Comparison of ENCODE assay signal across 8 cellular contexts in genomic region chr7:19117870-19118608, GRCh38. TPM values are rescaled to one million over a fixed set of nuclear protein-coding genes. Genes with fewer than 3 reads are reported as not detected.
A peak's percentile ranks its signal among the peaks of the same experiment; 100 is the strongest.
DNase-seq lines count a peak whose midpoint lies in the region; ATAC-seq and TF ChIP-seq lines count a peak whose summit lies in the region.

No MANE protein-coding gene starts in this region.

- TF ChIP-seq POLR2A in spleen (IDR thresholded peaks at IDR 0.05), result no peak

- H3K27ac Mint-ChIP-seq in WTC11, result no peak overlapping the region

- intact Hi-C loops in spleen (cut with DNase I; ENCODE audit: low total_unique reads), result no loop called here

- 0 out of 2 replicates have a peak, but pooled peaks cover 2% of the 10 kb centered on the region for H3K4me1 ChIP-seq in iPS DF 6.9 (ENCODE audit: control insufficient read depth, insufficient read depth, low read length)
- peaks cover 6 to 36% (median 27%) of the 10 kb centered on the region in 6 donors for H3K4me1 ChIP-seq in spleen

- no peaks in the 10 kb centered on the region for H3K9me3 ChIP-seq in iPS DF 6.9 (ENCODE audit: control insufficient read depth, insufficient read depth, low read length)
- H3K9me3 ChIP-seq in spleen, result no peaks in the 10 kb centered on the region

- H3K9me3 Mint-ChIP-seq in WTC11, result no peaks in the 10 kb centered on the region

- WGBS in iPS DF 6.9 (ENCODE audit: insufficient coverage, insufficient read length), result no CpG with 5 or more reads among the region's 51 CpGs
- WGBS in spleen, 5 donors, result 2 to 6% (median 5%) methylated on average over 22 to 51 of the region's 51 CpGs

- peak overlapping the region; percentile 72 for H3K4me3 Mint-ChIP-seq in WTC11

- TF ChIP-seq CTCF in WTC11 (IDR thresholded peaks at IDR 0.05), result no peak
- TF ChIP-seq CTCF in spleen (IDR thresholded peaks at IDR 0.05 in 8 of 11, conservative IDR thresholded peaks at IDR 0.05 in 3 of 11), result no peak

- DNase-seq in HCEC 1CT, result peak; percentile 52
- DNase-seq in WTC11 (ENCODE audit: low spot score), result peak; percentile 29
- DNase-seq in iPS DF 6.9 (ENCODE audit: low read depth, low spot score), result no peak
- DNase-seq in spleen, result peak; percentile 63
- DNase-seq in GM03348 (ENCODE audit: low spot score), result no peak
- no peak for DNase-seq in activated effector memory CD4-positive, alpha-beta T cell treated with Interleukin-2 at 50 U/mL for 16 hours

- H3K36me3 ChIP-seq in iPS DF 6.9 (ENCODE audit: control insufficient read depth, insufficient read depth, low read length) (no peaks in the 10 kb centered on the region), spleen (no peaks in the 10 kb centered on the region)

- H3K27ac ChIP-seq in iPS DF 6.9 (ENCODE audit: low read length) (no peak overlapping the region), spleen (no peak overlapping the region)

- peaks cover 90% of the 10 kb centered on the region for H3K27me3 Mint-ChIP-seq in WTC11 (ENCODE audit: low read depth)

- CTCF ChIA-PET in WTC11 (lab: Charles Lee), result interaction anchor here (1.0 to 1.7 kb wide), 3 partner anchors 27 to 766 kb away, joined by 3 to 11 read pairs (median 5); partner anchors contain the start of gene FERD3L

- H3K4me1 Mint-ChIP-seq in WTC11, result peaks cover 38% of the 10 kb centered on the region

- H3K4me3 ChIP-seq in iPS DF 6.9 (ENCODE audit: low read length), result peak overlapping the region; percentile 72; the same call in 1 of the 2 replicates
- H3K4me3 ChIP-seq in spleen, result peak overlapping the region in 6 of 8 donors; percentile 6 to 70 (median 49)

- POLR2A ChIA-PET in WTC11 (lab: Charles Lee), result interaction anchor here (0.8 kb wide), 1 partner anchor 250 kb away, joined by 8 read pairs; no protein-coding TSS in a partner anchor

- H3K36me3 Mint-ChIP-seq in WTC11, result no peaks in the 10 kb centered on the region

- H3K27me3 ChIP-seq in iPS DF 6.9 (ENCODE audit: control insufficient read depth, insufficient read depth, low read length), result peaks cover 51% of the 10 kb centered on the region
- H3K27me3 ChIP-seq in spleen (replicated peaks in 1 of 7), result peaks cover 0 to 100% (median 90%) of the 10 kb centered on the region in 7 donors

- ATAC-seq in WTC11, result peak; percentile 4
- ATAC-seq in GM18861 (IDR thresholded peaks at IDR 0.05; ENCODE audit: unreplicated experiment), result no peak
- no peak for ATAC-seq in HG03565 (IDR thresholded peaks at IDR 0.05; ENCODE audit: unreplicated experiment)

TF ChIP-seq in WTC11, 78 proteins besides CTCF, POLR2A, EP300 and RAD21:
- TF ChIP-seq ARID4B (CRISPR knock-in tag; IDR thresholded peaks at IDR 0.05; ENCODE audit: borderline replicate concordance) (no peak), ZNF317 (CRISPR knock-in tag; IDR thresholded peaks at IDR 0.05; ENCODE audit: borderline replicate concordance, low read depth) (no peak), STAT6 (CRISPR knock-in tag; conservative IDR thresholded peaks at IDR 0.05; ENCODE audit: low read depth) (no peak), CREM (CRISPR knock-in tag; IDR thresholded peaks at IDR 0.05) (no peak), SP1 (CRISPR knock-in tag; conservative IDR thresholded peaks at IDR 0.05) (no peak), MXD4 (CRISPR knock-in tag; IDR thresholded peaks at IDR 0.05; ENCODE audit: borderline replicate concordance) (no peak), TCF7 (CRISPR knock-in tag; IDR thresholded peaks at IDR 0.05; ENCODE audit: low read depth) (no peak), ZSCAN18 (CRISPR knock-in tag; IDR thresholded peaks at IDR 0.05) (no peak), USF1 (CRISPR knock-in tag; IDR thresholded peaks at IDR 0.05) (no peak)
- TF ChIP-seq, protein P1, sequence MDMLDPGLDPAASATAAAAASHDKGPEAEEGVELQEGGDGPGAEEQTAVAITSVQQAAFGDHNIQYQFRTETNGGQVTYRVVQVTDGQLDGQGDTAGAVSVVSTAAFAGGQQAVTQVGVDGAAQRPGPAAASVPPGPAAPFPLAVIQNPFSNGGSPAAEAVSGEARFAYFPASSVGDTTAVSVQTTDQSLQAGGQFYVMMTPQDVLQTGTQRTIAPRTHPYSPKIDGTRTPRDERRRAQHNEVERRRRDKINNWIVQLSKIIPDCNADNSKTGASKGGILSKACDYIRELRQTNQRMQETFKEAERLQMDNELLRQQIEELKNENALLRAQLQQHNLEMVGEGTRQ (CRISPR knock-in tag; IDR thresholded peaks at IDR 0.05), result no peak

RNA-seq across cellular contexts. Expression of gene TWIST1, which starts 0.6 kb away (rescaled TPM):
- total RNA-seq in WTC11 (2021) (0.23 to 0.37 TPM in 2 of 3 replicates, not detected in the other), spleen (not detected)
- polyA plus RNA-seq in spleen, result under 1 TPM in 1 of 3 donors, not detected in 2; 0.33 TPM

RNA-seq across cellular contexts. Expression of gene FERD3L, which starts 27.2 kb away (rescaled TPM):
- total RNA-seq in WTC11 (2021), result not detected in 3 replicates
- total RNA-seq in spleen, result not detected
- not detected for polyA plus RNA-seq in spleen

Comparison
In these comparisons a context has a peak if more than half of its experiments do, and no peak if none do; other contexts are left out.
1. DNase-seq: peak in HCEC 1CT (single experiment), WTC11 (single experiment) and spleen (single experiment); none in iPS DF 6.9 (single experiment), GM03348 (single experiment) and activated effector memory CD4-positive, alpha-beta T cell treated with Interleukin-2 at 50 U/mL for 16 hours (single experiment).